Comparison of ENCODE assay signal across 2 cellular contexts in the genomic region with DNA sequence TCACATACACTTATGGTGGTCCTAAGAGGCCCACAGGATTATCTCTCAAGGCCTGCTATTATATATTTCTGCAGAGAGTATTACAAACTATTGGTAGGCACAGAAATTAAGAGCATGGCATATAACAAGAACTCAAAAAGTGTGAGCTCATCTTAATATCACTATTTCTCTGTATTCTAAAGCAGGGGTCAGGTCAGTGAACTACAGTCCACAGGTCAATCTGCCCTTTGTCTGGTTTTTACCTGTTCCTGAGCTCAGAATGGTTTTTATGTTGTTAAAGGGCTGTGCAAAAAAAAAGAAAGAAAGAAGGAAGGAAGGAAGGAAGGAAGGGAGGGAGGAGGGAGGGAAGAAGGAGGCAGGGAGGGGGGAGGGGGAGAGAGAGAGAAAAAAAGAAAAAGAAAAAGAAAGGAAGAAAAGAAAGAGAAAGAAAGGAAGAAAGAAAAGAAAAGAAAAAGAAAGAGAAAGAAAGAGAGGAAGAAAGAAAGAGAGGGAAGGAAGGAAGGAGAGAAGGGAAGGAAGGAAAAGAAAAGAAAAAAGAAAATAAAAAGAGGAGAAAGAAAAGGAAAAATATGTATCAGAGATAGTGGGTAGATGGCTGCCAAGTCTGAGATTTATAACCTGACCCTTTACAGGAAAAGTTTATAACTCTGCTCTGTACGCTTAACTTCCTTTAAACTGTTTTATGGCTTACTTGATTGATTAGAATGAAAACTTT.
TF ChIP-seq lines count a peak whose summit lies in the region.

No MANE protein-coding gene starts in this region.

TF ChIP-seq in K562, 482 proteins besides CTCF, POLR2A, EP300 and RAD21:
- TF ChIP-seq, protein P1, sequence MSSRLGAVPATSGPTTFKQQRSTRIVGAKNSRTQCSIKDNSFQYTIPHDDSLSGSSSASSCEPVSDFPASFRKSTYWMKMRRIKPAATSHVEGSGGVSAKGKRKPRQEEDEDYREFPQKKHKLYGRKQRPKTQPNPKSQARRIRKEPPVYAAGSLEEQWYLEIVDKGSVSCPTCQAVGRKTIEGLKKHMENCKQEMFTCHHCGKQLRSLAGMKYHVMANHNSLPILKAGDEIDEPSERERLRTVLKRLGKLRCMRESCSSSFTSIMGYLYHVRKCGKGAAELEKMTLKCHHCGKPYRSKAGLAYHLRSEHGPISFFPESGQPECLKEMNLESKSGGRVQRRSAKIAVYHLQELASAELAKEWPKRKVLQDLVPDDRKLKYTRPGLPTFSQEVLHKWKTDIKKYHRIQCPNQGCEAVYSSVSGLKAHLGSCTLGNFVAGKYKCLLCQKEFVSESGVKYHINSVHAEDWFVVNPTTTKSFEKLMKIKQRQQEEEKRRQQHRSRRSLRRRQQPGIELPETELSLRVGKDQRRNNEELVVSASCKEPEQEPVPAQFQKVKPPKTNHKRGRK (tag; IDR thresholded peaks at IDR 0.05) = peak; percentile 93
- no peak for TF ChIP-seq MEIS2 (IDR thresholded peaks at IDR 0.05; ENCODE audit: partially characterized antibody)

TF ChIP-seq in liver, 16 proteins besides CTCF, POLR2A, EP300 and RAD21 (continued from another document):
- TF ChIP-seq SP1 (IDR thresholded peaks at IDR 0.05) (peak; percentile 28), RXRA (IDR thresholded peaks at IDR 0.05) (peak; percentile 60 to 63)
